Comparison of ENCODE assay signal across 9 cellular contexts in genomic region chrX:48468247-48468671, GRCh38. TPM values are rescaled to one million over a fixed set of nuclear protein-coding genes. Genes with fewer than 3 reads are reported as not detected.
DNase-seq lines count a peak whose midpoint lies in the region; ATAC-seq, FAIRE-seq and TF ChIP-seq lines count a peak whose summit lies in the region.
"Had no signal": no experiment of that assay in that cellular context is flagged by ENCODE, and none has a peak within 500 bp of the region (broad histone marks: within the 10 kb centered on the region; RNA-seq: fewer than 3 reads in every experiment).

No MANE protein-coding gene starts in this region.

- H3K4me3 ChIP-seq in NB4 (ENCODE audit: low read depth, low read length) (peak overlapping the region; percentile 92), thoracic aorta (peak overlapping the region; percentile 67)
- H3K4me3 ChIP-seq: SJSA1 had no signal

- FAIRE-seq in frontal cortex (lab: Jason Lieb, UNC): no peak

- H3K27ac Mint-ChIP-seq in activated naive CD4-positive, alpha-beta T cell treated with anti-CD3 and anti-CD28 coated beads, Interleukin-2, amount 50 U/mL, for 72 hours: peak overlapping the region; percentile 97 to 98
- peak overlapping the region; percentile 6 for H3K27ac Mint-ChIP-seq in memory B cell

- no peak for TF ChIP-seq CTCF in NB4 (IDR thresholded peaks at IDR 0.05; ENCODE audit: low read depth, low read length)
- no peak for TF ChIP-seq CTCF in thoracic aorta (IDR thresholded peaks at IDR 0.05)

- H3K36me3 Mint-ChIP-seq in activated naive CD4-positive, alpha-beta T cell treated with anti-CD3 and anti-CD28 coated beads, Interleukin-2, amount 50 U/mL, for 72 hours: peaks cover 33 to 39% of the 10 kb centered on the region in 2 donors
- peaks cover 10% of the 10 kb centered on the region for H3K36me3 Mint-ChIP-seq in memory B cell

- no peaks in the 10 kb centered on the region for H3K27me3 Mint-ChIP-seq in memory B cell

- no peaks in the 10 kb centered on the region for H3K9me3 ChIP-seq in thoracic aorta
- H3K9me3 ChIP-seq: SJSA1 had no signal

- DNase-seq in NB4 (ENCODE audit: low read depth) (peak; percentile 74), memory B cell (ENCODE audit: low spot score in 2 of 2) (no peak), thoracic aorta (ENCODE audit: low spot score) (no peak), middle frontal gyrus (ENCODE audit: extremely low spot score, low spot score) (no peak), frontal cortex (ENCODE audit: low spot score in 2 of 2) (no peak), DMS79 (lab: John Stamatoyannopoulos, UW) (no peak)
- DNase-seq in activated naive CD4-positive, alpha-beta T cell treated with anti-CD3 and anti-CD28 coated beads, Interleukin-2, amount 50 U/mL, for 72 hours (ENCODE audit: low spot score in 2 of 2): no peak

- TF ChIP-seq POLR2A in NB4 (IDR thresholded peaks at IDR 0.05; ENCODE audit: extremely low read depth, insufficient read length): peak; percentile 30

- no peak overlapping the region for H3K27ac ChIP-seq in thoracic aorta
- H3K27ac ChIP-seq: SJSA1 had no signal

- peak overlapping the region; percentile 87 for H3K4me3 Mint-ChIP-seq in memory B cell

- no peaks in the 10 kb centered on the region for H3K4me1 ChIP-seq in thoracic aorta (ENCODE audit: control insufficient read depth in 1 of 2, low read depth in 2 of 2)

- peak; percentile 64 for ATAC-seq in GM18868 (IDR thresholded peaks at IDR 0.05; ENCODE audit: unreplicated experiment)
- ATAC-seq in activated naive CD4-positive, alpha-beta T cell treated with anti-CD3 and anti-CD28 coated beads, Interleukin-2, amount 50 U/mL, for 72 hours: peak; percentile 55 to 66
- peak; percentile 53 for ATAC-seq in memory B cell (ENCODE audit: low read depth)
- no peak for ATAC-seq in thoracic aorta (ENCODE audit: insufficient number of reproducible peaks, low FRiP score, low read depth)

- H3K4me1 Mint-ChIP-seq in memory B cell: peaks cover 22% of the 10 kb centered on the region

- no peaks in the 10 kb centered on the region for H3K9me3 Mint-ChIP-seq in activated naive CD4-positive, alpha-beta T cell treated with anti-CD3 and anti-CD28 coated beads, Interleukin-2, amount 50 U/mL, for 72 hours
- H3K9me3 Mint-ChIP-seq in memory B cell: no peaks in the 10 kb centered on the region

- no peaks in the 10 kb centered on the region for H3K36me3 ChIP-seq in thoracic aorta
- H3K36me3 ChIP-seq: SJSA1 had no signal

- no peaks in the 10 kb centered on the region for H3K27me3 ChIP-seq in thoracic aorta (replicated peaks; ENCODE audit: insufficient read depth)
- H3K27me3 ChIP-seq: SJSA1 had no signal

RNA-seq across cellular contexts. Expression of gene SLC38A5, which starts 1.8 kb away (rescaled TPM):
- 10 to 100 TPM; 46.3 to 94.5 TPM for total RNA-seq in activated naive CD4-positive, alpha-beta T cell treated with anti-CD3 and anti-CD28 coated beads, Interleukin-2, amount 50 U/mL, for 72 hours
- total RNA-seq in thoracic aorta (1 to 10 TPM; 3.4 to 4.9 TPM), frontal cortex (25.3 TPM)

RNA-seq across cellular contexts. Expression of gene FTSJ1, which starts 7.7 kb away (rescaled TPM):
- total RNA-seq in activated naive CD4-positive, alpha-beta T cell treated with anti-CD3 and anti-CD28 coated beads, Interleukin-2, amount 50 U/mL, for 72 hours: 10 to 100 TPM; 58.4 to 76.6 TPM
- total RNA-seq in thoracic aorta (10 to 100 TPM; 44.7 to 61.0 TPM), frontal cortex (36.3 TPM)

RNA-seq across cellular contexts. Expression of gene PORCN, which starts 40.5 kb away (rescaled TPM):
- 10 to 100 TPM; 10.7 to 11.8 TPM for total RNA-seq in activated naive CD4-positive, alpha-beta T cell treated with anti-CD3 and anti-CD28 coated beads, Interleukin-2, amount 50 U/mL, for 72 hours
- total RNA-seq in thoracic aorta: 10 to 100 TPM; 15.0 to 19.1 TPM
- 7.3 TPM for total RNA-seq in frontal cortex

RNA-seq across cellular contexts. Expression of gene EBP, which starts 53.3 kb away (rescaled TPM):
- total RNA-seq in activated naive CD4-positive, alpha-beta T cell treated with anti-CD3 and anti-CD28 coated beads, Interleukin-2, amount 50 U/mL, for 72 hours: 100 to 1,000 TPM; 107 to 176 TPM
- total RNA-seq in thoracic aorta (10 to 100 TPM in 1 of 2 donors, 1 to 10 TPM in 1; 3.5 to 18.8 TPM), frontal cortex (53.4 TPM)

RNA-seq across cellular contexts. Expression of gene SSX4B, which starts 56.5 kb away (rescaled TPM):
- total RNA-seq in activated naive CD4-positive, alpha-beta T cell treated with anti-CD3 and anti-CD28 coated beads, Interleukin-2, amount 50 U/mL, for 72 hours: not detected
- total RNA-seq in thoracic aorta (not detected), frontal cortex (not detected)
